8 cellular contexts compared by ENCODE assay signal in the genomic region with DNA sequence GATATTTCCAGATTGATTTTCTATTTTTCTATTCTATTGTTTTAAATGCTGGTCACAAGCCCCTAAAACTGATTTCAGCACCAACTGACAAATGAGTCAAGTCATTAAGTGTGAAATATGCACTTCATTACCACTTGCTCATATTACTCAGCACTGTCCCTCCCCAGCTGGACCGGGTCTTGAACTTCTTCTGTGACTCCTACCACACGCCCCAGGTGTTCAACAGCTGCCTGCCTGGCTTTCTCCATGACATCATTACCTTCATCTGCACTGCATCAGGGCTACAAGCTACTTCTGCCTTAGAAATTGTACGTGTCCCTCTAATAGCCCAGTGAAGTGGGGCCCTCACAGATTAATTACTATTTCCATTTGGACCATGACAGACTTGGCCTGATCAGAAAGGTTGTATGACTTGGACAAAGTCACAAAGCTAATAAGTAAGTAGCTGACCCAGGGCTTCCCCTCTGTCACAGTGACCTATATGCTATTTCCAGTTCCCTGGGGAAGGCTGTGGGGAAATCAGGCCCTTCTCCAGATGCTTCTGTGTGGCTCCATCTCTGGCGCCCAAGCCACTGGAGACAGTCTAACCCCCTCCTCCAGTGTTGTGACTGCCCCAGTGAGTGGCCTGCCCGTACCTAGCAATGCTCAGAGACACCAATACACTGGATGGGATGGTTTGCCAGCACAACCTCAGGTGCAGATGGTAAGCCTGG. TPM values are rescaled to one million over a fixed set of nuclear protein-coding genes. Genes with fewer than 3 reads are reported as not detected.
A peak's percentile ranks its signal among the peaks of the same experiment; 100 is the strongest.
DNase-seq lines count a peak whose midpoint lies in the region; ATAC-seq and TF ChIP-seq lines count a peak whose summit lies in the region.

No MANE protein-coding gene starts in this region.

- no peak for TF ChIP-seq POLR2A in gastroesophageal sphincter (IDR thresholded peaks at IDR 0.05)

- H3K27ac ChIP-seq in RWPE1 = peak overlapping the region; percentile 31; the same call in 1 of the 2 replicates
- peak overlapping the region in 3 of 4 donors; percentile 87 to 90 (median 89) for H3K27ac ChIP-seq in gastroesophageal sphincter

- CTCF ChIA-PET in RWPE1 (lab: Yijun Ruan, JAX) = no interaction called here

- TF ChIP-seq EP300 in gastroesophageal sphincter (IDR thresholded peaks at IDR 0.05) = no peak

- peak; percentile 67 for DNase-seq in A172 (ENCODE audit: low spot score)
- no peak for DNase-seq in RWPE1 (ENCODE audit: low spot score)
- DNase-seq in NCI-H146 (lab: John Stamatoyannopoulos, UW) = no peak
- DNase-seq in Kasumi-1 (lab: John Stamatoyannopoulos, UW) = no peak
- no peak for DNase-seq in KG1 (lab: John Stamatoyannopoulos, UW)
- DNase-seq in NCI-H510A (lab: John Stamatoyannopoulos, UW) = no peak

- H3K4me1 ChIP-seq in gastroesophageal sphincter = peaks cover 33 to 100% (median 79%) of the 10 kb centered on the region in 3 donors

- H3K4me3 ChIP-seq in gastroesophageal sphincter = no peak overlapping the region

- peaks cover 0 to 3% of the 10 kb centered on the region in 2 donors for H3K36me3 ChIP-seq in gastroesophageal sphincter

- TF ChIP-seq CTCF in RWPE1 (conservative IDR thresholded peaks at IDR 0.05; ENCODE audit: low read depth) (no peak), gastroesophageal sphincter (IDR thresholded peaks at IDR 0.05) (no peak)

- POLR2A ChIA-PET in RWPE1 (lab: Yijun Ruan, JAX; ENCODE audit: low non-redundant PET) = no interaction called here

- no peaks in the 10 kb centered on the region for H3K27me3 ChIP-seq in gastroesophageal sphincter

- ATAC-seq in GM18907 (IDR thresholded peaks at IDR 0.05; ENCODE audit: unreplicated experiment) (peak; percentile 31), gastroesophageal sphincter (no peak)

- 54 to 83% methylated on average over 2 to 4 of the region's 5 CpGs for WGBS in gastroesophageal sphincter (ENCODE audit: low coverage in 1 of 2), 2 donors

- H3K9me3 ChIP-seq in gastroesophageal sphincter = no peaks in the 10 kb centered on the region

RNA-seq across cellular contexts. Expression of gene TBC1D10A, which starts 18.1 kb away (rescaled TPM):
- total RNA-seq in A172 (2014; rRNA removed; shearing (Covaris generic)) = 12.1 and 17.0 TPM in 2 replicates
- total RNA-seq in gastroesophageal sphincter = 10 to 100 TPM; 25.3 to 30.8 (median 26.0) TPM

RNA-seq across cellular contexts. Expression of gene CASTOR1, which starts 19.4 kb away (rescaled TPM):
- total RNA-seq in A172 (2014; rRNA removed; shearing (Covaris generic)) = 12.8 and 20.8 TPM in 2 replicates
- total RNA-seq in gastroesophageal sphincter = 10 to 100 TPM; 12.9 to 17.1 (median 16.2) TPM

RNA-seq across cellular contexts. Expression of gene OSM, which starts 42.0 kb away (rescaled TPM):
- not detected in 2 replicates for total RNA-seq in A172 (2014; rRNA removed; shearing (Covaris generic))
- total RNA-seq in gastroesophageal sphincter = 1 to 10 TPM in 2 of 4 donors, not detected in 2; 4.1 to 7.7 TPM

RNA-seq across cellular contexts. Expression of gene SF3A1, which starts 48.0 kb away (rescaled TPM):
- 25.1 and 39.8 TPM in 2 replicates for total RNA-seq in A172 (2014; rRNA removed; shearing (Covaris generic))
- 10 to 100 TPM; 46.1 to 80.8 (median 63.7) TPM for total RNA-seq in gastroesophageal sphincter

RNA-seq across cellular contexts. Expression of gene CCDC157, which starts 48.1 kb away (rescaled TPM):
- total RNA-seq in A172 (2014; rRNA removed; shearing (Covaris generic)) = 1.1 and 1.2 TPM in 2 replicates
- 1 to 10 TPM in 3 of 4 donors, under 1 TPM in 1; 0.99 to 1.9 (median 1.5) TPM for total RNA-seq in gastroesophageal sphincter
